11 cellular contexts compared by ENCODE assay signal in genomic region chr6:27311806-27312145, GRCh38. TPM values are rescaled to one million over a fixed set of nuclear protein-coding genes. Genes with fewer than 3 reads are reported as not detected.
DNase-seq lines count a peak whose midpoint lies in the region; ATAC-seq, FAIRE-seq and TF ChIP-seq lines count a peak whose summit lies in the region.
"Had no signal": no experiment of that assay in that cellular context is flagged by ENCODE, and none has a peak within 500 bp of the region (broad histone marks: within the 10 kb centered on the region; RNA-seq: fewer than 3 reads in every experiment).

No MANE protein-coding gene starts in this region.

- H3K27me3 ChIP-seq in CD4-positive, alpha-beta memory T cell (ENCODE audit: insufficient read depth, low read length): peaks cover 26% of the 10 kb centered on the region
- H3K27me3 ChIP-seq in Panc1 (ENCODE audit: control insufficient read depth, insufficient read depth, low read length): no peaks in the 10 kb centered on the region; the same call in 1 of the 2 replicates
- H3K27me3 ChIP-seq in esophagus muscularis mucosa: peaks cover 0 to 76% (median 26%) of the 10 kb centered on the region in 4 donors
- H3K27me3 ChIP-seq in osteoblast (ENCODE audit: insufficient read depth, low read length): peaks cover 26% of the 10 kb centered on the region

- intact Hi-C loops in CD4-positive, alpha-beta memory T cell (cut with micrococcal nuclease): loop anchor here (1.0 to 10.0 kb wide), 9 partner anchors 73 to 583 kb away; partner anchors contain the start of gene ZNF391
- intact Hi-C loops in Panc1 (cut with micrococcal nuclease; ENCODE audit: unreplicated experiment) (loop anchor here (5.0 kb wide), 2 partner anchors 166 to 186 kb away; no protein-coding TSS in a partner anchor), esophagus muscularis mucosa (cut with DNase I) (no loop called here)

- no peak for DNase-seq in CD4-positive, alpha-beta memory T cell
- DNase-seq in Panc1 (ENCODE audit: low read depth, low spot score) (no peak), esophagus muscularis mucosa (ENCODE audit: extremely low spot score) (no peak), osteoblast (ENCODE audit: insufficient read length, low spot score, missing footprints) (no peak), GM10266 (ENCODE audit: extremely low spot score) (no peak), GM10248 (ENCODE audit: extremely low spot score) (no peak), D721Med (ENCODE audit: insufficient read length, low spot score) (no peak)

- TF ChIP-seq CTCF in Panc1 (IDR thresholded peaks at IDR 0.05): no peak
- no peak for TF ChIP-seq CTCF in esophagus muscularis mucosa (IDR thresholded peaks at IDR 0.05)
- no peak for TF ChIP-seq CTCF in osteoblast (IDR thresholded peaks at IDR 0.05; ENCODE audit: extremely low read depth, low read depth, low read length)
- TF ChIP-seq CTCF in GM10266 (IDR thresholded peaks at IDR 0.05; ENCODE audit: control insufficient read depth, insufficient read depth, low read depth, missing control alignments): no peak
- TF ChIP-seq CTCF in GM10248 (IDR thresholded peaks at IDR 0.05; ENCODE audit: control extremely low read depth, extremely low read depth, low read depth, missing control alignments): no peak
- TF ChIP-seq CTCF in D721Med (IDR thresholded peaks at IDR 0.05; ENCODE audit: insufficient read depth, missing control alignments): no peak

- peak overlapping the region; percentile 81 to 86 (median 83) for H3K4me3 Mint-ChIP-seq in CD4-positive, alpha-beta memory T cell

- H3K27ac Mint-ChIP-seq in CD4-positive, alpha-beta memory T cell: no peak overlapping the region

- no peaks in the 10 kb centered on the region for H4K20me1 ChIP-seq in osteoblast (ENCODE audit: insufficient read depth, low read length)

- no peak overlapping the region for H3K27ac ChIP-seq in CD4-positive, alpha-beta memory T cell (ENCODE audit: low read depth, low read length)
- no peak overlapping the region for H3K27ac ChIP-seq in Panc1 (ENCODE audit: low read length)
- no peak overlapping the region for H3K27ac ChIP-seq in esophagus muscularis mucosa (replicated peaks in 1 of 4)
- H3K27ac ChIP-seq in osteoblast (ENCODE audit: low read depth, low read length): no peak overlapping the region
- H3K27ac ChIP-seq: pancreas had no signal

- no peak for ATAC-seq in Panc1
- ATAC-seq in esophagus mucosa: no peak

- no peak for FAIRE-seq in D721Med (lab: Jason Lieb, UNC)
- FAIRE-seq: pancreas had no signal

- CTCF ChIA-PET in CD4-positive, alpha-beta memory T cell (lab: Charles Lee; ENCODE audit: partially characterized antibody): interaction anchor here (0.7 to 4.5 kb wide), 8 partner anchors 135 to 484 kb away, joined by 3 to 23 read pairs (median 5); no protein-coding TSS in a partner anchor
- CTCF ChIA-PET in Panc1 (lab: Charles Lee) (interaction anchor here (0.5 to 0.9 kb wide), 2 partner anchors 63 to 124 kb away, joined by 4 read pairs; no protein-coding TSS in a partner anchor), GM10248 (lab: Yijun Ruan, JAX) (interaction anchor here (0.8 to 3.5 kb wide), 17 partner anchors 10 to 539 kb away, joined by 3 to 17 read pairs (median 4); no protein-coding TSS in a partner anchor)

- H3K27me3 Mint-ChIP-seq in CD4-positive, alpha-beta memory T cell: peaks cover 37 to 58% of the 10 kb centered on the region in 2 donors

- no peak for TF ChIP-seq EP300 in esophagus muscularis mucosa (IDR thresholded peaks at IDR 0.05)

- peak overlapping the region; percentile 88 for H2AFZ ChIP-seq in osteoblast (ENCODE audit: low read length)

- H3K9me3 ChIP-seq in CD4-positive, alpha-beta memory T cell (ENCODE audit: control insufficient read depth in 1 of 2, low read length in 2 of 2): no peaks in the 10 kb centered on the region
- H3K9me3 ChIP-seq in Panc1 (ENCODE audit: control insufficient read depth, insufficient read depth, low read depth, low read length) (no peaks in the 10 kb centered on the region; the same call in 1 of the 2 replicates), esophagus muscularis mucosa (no peaks in the 10 kb centered on the region), osteoblast (ENCODE audit: low read depth, low read length) (no peaks in the 10 kb centered on the region)
- H3K9me3 ChIP-seq: pancreas had no signal

- H3K4me2 ChIP-seq in osteoblast (ENCODE audit: insufficient read depth, low read length): peak overlapping the region; percentile 93

- POLR2A ChIA-PET in CD4-positive, alpha-beta memory T cell (lab: Charles Lee; ENCODE audit: partially characterized antibody): interaction anchor here (1.3 to 1.7 kb wide), 2 partner anchors 168 to 441 kb away, joined by 4 to 6 read pairs; no protein-coding TSS in a partner anchor
- POLR2A ChIA-PET in Panc1 (lab: Charles Lee): no interaction called here
- POLR2A ChIA-PET in GM10248 (lab: Yijun Ruan, JAX): no interaction called here

- no TSS peak for BruUV-seq in Panc1 (replicated peaks; lab: Mats Ljungman, UMichigan)

- no peaks in the 10 kb centered on the region for H3K36me3 ChIP-seq in CD4-positive, alpha-beta memory T cell (ENCODE audit: insufficient read depth, low read length)
- H3K36me3 ChIP-seq in Panc1 (ENCODE audit: control insufficient read depth, insufficient read depth, low read length) (no peaks in the 10 kb centered on the region), esophagus muscularis mucosa (no peaks in the 10 kb centered on the region), osteoblast (ENCODE audit: insufficient read depth, low read length) (no peaks in the 10 kb centered on the region)
- H3K36me3 ChIP-seq: pancreas had no signal

- TF ChIP-seq POLR2A in esophagus muscularis mucosa (IDR thresholded peaks at IDR 0.05; ENCODE audit: low read depth): no peak

- peaks cover 0 to 14% (median 7%) of the 10 kb centered on the region in 4 donors for H3K4me1 Mint-ChIP-seq in CD4-positive, alpha-beta memory T cell

- no peaks in the 10 kb centered on the region for H3K79me2 ChIP-seq in osteoblast (ENCODE audit: insufficient read depth, low read length)

- in situ Hi-C loops in Panc1 (cut with HindIII; ENCODE audit: low pct_unique_long_range_greater_than_20kb, low sequenced_read_pairs): no loop called here

- peaks cover 0 to 3% (median 0%) of the 10 kb centered on the region in 8 donors for H3K9me3 Mint-ChIP-seq in CD4-positive, alpha-beta memory T cell

- WGBS in esophagus muscularis mucosa: 17% methylated on average over 15 of the region's 19 CpGs

- H3K4me1 ChIP-seq in CD4-positive, alpha-beta memory T cell (ENCODE audit: insufficient read depth, low read length): peaks cover 5% of the 10 kb centered on the region
- H3K4me1 ChIP-seq in Panc1 (ENCODE audit: control insufficient read depth, insufficient read depth, low read length) (peaks cover 3% of the 10 kb centered on the region; the same call in 1 of the 2 replicates), esophagus muscularis mucosa (peaks cover 8 to 17% (median 13%) of the 10 kb centered on the region in 4 donors), osteoblast (ENCODE audit: insufficient read depth, low read length) (peaks cover 4% of the 10 kb centered on the region)

- H3K4me3 ChIP-seq in CD4-positive, alpha-beta memory T cell (ENCODE audit: low read length in 2 of 2): peak overlapping the region in 1 of 2 donors; percentile 57
- H3K4me3 ChIP-seq in Panc1 (ENCODE audit: low read depth in 2 of 2, low read length in 2 of 2): peak overlapping the region; percentile 67 to 70
- H3K4me3 ChIP-seq in esophagus muscularis mucosa: peak overlapping the region; percentile 46 to 58 (median 48)
- H3K4me3 ChIP-seq in osteoblast (ENCODE audit: insufficient read depth, low read length): peak overlapping the region; percentile 75

- H3K36me3 Mint-ChIP-seq in CD4-positive, alpha-beta memory T cell: no peaks in the 10 kb centered on the region

RNA-seq across cellular contexts. Expression of gene POM121L2, which starts 0.3 kb away (rescaled TPM):
- not detected for total RNA-seq in CD4-positive, alpha-beta memory T cell
- polyA plus RNA-seq in CD4-positive, alpha-beta memory T cell: not detected
- total RNA-seq in Panc1 (2021; ENCODE audit: unreplicated experiment) (not detected), esophagus muscularis mucosa (not detected), osteoblast (under 0.01 TPM in 1 of 2 replicates, not detected in the other), esophagus mucosa (not detected)
- not detected for polyA plus RNA-seq in Panc1 (2012; ENCODE audit: insufficient read length)
- total RNA-seq: M059J had no signal
- polyA plus RNA-seq: thymus had no signal
